8 cellular contexts compared by ENCODE assay signal in the genomic region with DNA sequence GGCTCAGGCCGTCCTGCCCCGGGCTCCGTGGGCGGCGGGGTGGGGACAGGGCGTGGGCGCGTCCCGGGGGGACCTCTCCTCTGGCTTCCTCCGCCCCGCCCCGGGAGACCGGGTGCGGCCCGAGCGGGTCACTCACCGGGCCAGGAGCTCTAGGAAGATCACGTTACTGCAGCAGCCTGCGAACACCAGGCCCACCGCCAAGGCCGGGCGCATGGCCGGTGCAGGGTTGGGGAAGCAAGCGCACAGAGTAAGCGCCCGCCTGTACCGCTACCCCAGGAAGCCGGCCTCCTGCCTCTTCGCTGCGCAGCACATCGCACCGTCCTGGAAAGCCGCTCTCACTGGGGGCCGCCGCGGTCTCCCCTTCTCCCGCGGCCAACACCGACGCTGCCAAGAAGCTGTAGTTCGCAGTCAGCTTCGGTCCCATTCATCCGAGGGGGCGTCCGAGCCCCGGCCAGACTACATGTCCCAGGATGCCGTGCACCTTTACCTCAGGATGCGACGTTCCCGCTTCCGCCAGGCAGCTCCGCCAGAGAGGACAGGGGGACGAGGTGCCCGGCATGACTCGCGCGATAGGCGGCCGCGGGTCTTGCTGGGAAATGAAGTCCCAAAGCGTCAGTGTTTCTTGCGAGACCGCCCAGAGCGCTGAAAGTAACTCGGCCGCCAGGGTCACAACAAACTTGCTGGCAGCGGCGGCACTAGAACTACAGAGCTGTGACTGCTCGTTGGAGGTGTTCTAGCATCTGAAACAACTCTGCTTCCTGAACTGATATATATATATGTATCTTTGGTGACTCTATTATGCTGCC. TPM values are rescaled to one million over a fixed set of nuclear protein-coding genes. Genes with fewer than 3 reads are reported as not detected.
DNase-seq lines count a peak whose midpoint lies in the region; ATAC-seq, FAIRE-seq and TF ChIP-seq lines count a peak whose summit lies in the region.

A gene with protein sequence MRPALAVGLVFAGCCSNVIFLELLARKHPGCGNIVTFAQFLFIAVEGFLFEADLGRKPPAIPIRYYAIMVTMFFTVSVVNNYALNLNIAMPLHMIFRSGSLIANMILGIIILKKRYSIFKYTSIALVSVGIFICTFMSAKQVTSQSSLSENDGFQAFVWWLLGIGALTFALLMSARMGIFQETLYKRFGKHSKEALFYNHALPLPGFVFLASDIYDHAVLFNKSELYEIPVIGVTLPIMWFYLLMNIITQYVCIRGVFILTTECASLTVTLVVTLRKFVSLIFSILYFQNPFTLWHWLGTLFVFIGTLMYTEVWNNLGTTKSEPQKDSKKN (minus strand): TSS at position 392 of the 806 bp plus-strand sequence. CDS start 179 bp downstream, at position 213.

- peak; percentile 77 for FAIRE-seq in keratinocyte (lab: Jason Lieb, UNC)

- peak; percentile 98 for ATAC-seq in GM19043 (IDR thresholded peaks at IDR 0.05; ENCODE audit: low read depth, unreplicated experiment)
- peak; percentile 99 for ATAC-seq in HG03378 (IDR thresholded peaks at IDR 0.05; ENCODE audit: unreplicated experiment)

- H3K4me1 ChIP-seq in keratinocyte (ENCODE audit: control insufficient read depth, extremely low read depth, insufficient read depth, low read length): peaks cover 13% of the 10 kb centered on the region

- peak within 1 kb of the TSS; percentile 88 for H3K4me2 ChIP-seq in keratinocyte (ENCODE audit: control insufficient read depth, extremely low read depth, insufficient read depth, low read depth, low read length)

- H4K20me1 ChIP-seq in keratinocyte (ENCODE audit: control insufficient read depth, extremely low read depth, insufficient read depth, low read length): no peaks in the 10 kb centered on the region

- peak in 2 of 3 experiments; percentile 23 to 32 for TF ChIP-seq CTCF in keratinocyte (optimal IDR thresholded peaks at IDR 0.05 in 1 of 3, IDR thresholded peaks at IDR 0.05 in 1 of 3, conservative IDR thresholded peaks at IDR 0.05 in 1 of 3; ENCODE audit: extremely low read depth in 1 of 3, insufficient read depth in 2 of 3, low read length in 3 of 3)

- H3K9me3 ChIP-seq in keratinocyte (ENCODE audit: control insufficient read depth, low read depth, low read length): no peaks in the 10 kb centered on the region

- peak within 1 kb of the TSS; percentile 57 to 95 (median 61) for H3K4me3 ChIP-seq in keratinocyte (ENCODE audit: control insufficient read depth in 2 of 3, extremely low read depth in 1 of 3, insufficient read depth in 2 of 3, low read depth in 1 of 3, low read length in 3 of 3)

- no peaks in the 10 kb centered on the region for H3K9me1 ChIP-seq in keratinocyte (ENCODE audit: control insufficient read depth, extremely low read depth, insufficient read depth, low read length)

- peak within 1 kb of the TSS; percentile 81 for H3K9ac ChIP-seq in keratinocyte (ENCODE audit: control insufficient read depth, extremely low read depth, insufficient read depth, low read length)

- H3K79me2 ChIP-seq in keratinocyte (ENCODE audit: control insufficient read depth, insufficient read depth, low read length): peaks cover 9% of the 10 kb centered on the region

- no peaks in the 10 kb centered on the region for H3K36me3 ChIP-seq in keratinocyte (ENCODE audit: control insufficient read depth in 2 of 2, extremely low read depth in 1 of 2, insufficient read depth in 2 of 2, low read length in 2 of 2)

- peak within 1 kb of the TSS; percentile 94 for H2AFZ ChIP-seq in keratinocyte (ENCODE audit: control insufficient read depth, low read length)

- H3K27me3 ChIP-seq in keratinocyte (ENCODE audit: control insufficient read depth, extremely low read depth, insufficient read depth, low read length): no peaks in the 10 kb centered on the region

- DNase-seq in Ammon's horn (ENCODE audit: low spot score) (peak; percentile 99), NCI-H460 (ENCODE audit: extremely low read depth, low read depth) (peak; percentile 96), cerebellum (ENCODE audit: low spot score) (peak; percentile 98), keratinocyte (ENCODE audit: low read depth, low spot score) (peak; percentile 54)
- DNase-seq in activated CD4-positive, CD25-positive, alpha-beta regulatory T cell treated with anti-CD3 and anti-CD28 coated beads, Interleukin-2, amount 50 U/mL, for 72 hours: peak; percentile 91
- peak; percentile 83 to 86 for DNase-seq in stimulated activated CD4-positive, alpha-beta T cell treated with anti-CD3 and anti-CD28 coated beads, Interleukin-15, amount 100 ng/mL, for 1 hour (ENCODE audit: low read depth in 1 of 2, low spot score in 1 of 2)

- dilution Hi-C loops in keratinocyte (cut with MboI; ENCODE audit: extremely low pct_ligation_motif_present, low sequenced_read_pairs): no loop called here

- H3K27ac ChIP-seq in keratinocyte (ENCODE audit: control insufficient read depth, insufficient read depth, low read length): peak within 1 kb of the TSS; percentile 55

RNA-seq across cellular contexts. Expression of the gene that starts here (rescaled TPM):
- total RNA-seq in NCI-H460 (2014; rRNA removed; shearing (Covaris generic)): 20.0 and 20.4 TPM in 2 replicates
- polyA plus RNA-seq in NCI-H460 (2014; cell fraction: nucleus; rRNA removed): 10.5 and 13.0 TPM in 2 replicates
- total RNA-seq in cerebellum: 24.3 TPM
- polyA plus RNA-seq in keratinocyte: 12.1 to 18.6 TPM (median 16.0 TPM) in 3 replicates
- 0.62 TPM for polyA plus RNA-seq in keratinocyte (2011; ENCODE audit: low read depth)
- 6.3 and 8.6 TPM in 2 replicates for polyA plus RNA-seq in keratinocyte (2011; cell fraction: cytosol; rRNA removed)
- 20.8 and 21.8 TPM in 2 replicates for polyA plus RNA-seq in keratinocyte (2011; cell fraction: nucleus; rRNA removed)
- polyA plus RNA-seq in keratinocyte (2012; ENCODE audit: low replicate concordance): 2.4 and 11.8 TPM in 2 replicates
- 17.0 to 33.5 TPM (median 26.4 TPM) in 3 replicates for polyA minus RNA-seq in keratinocyte
- polyA minus RNA-seq in keratinocyte (2011; cell fraction: cytosol; rRNA and poly(A)+ RNA removed): 15.7 TPM
- polyA minus RNA-seq in keratinocyte (2011; cell fraction: nucleus; rRNA and poly(A)+ RNA removed): 14.7 and 31.8 TPM in 2 replicates

Comparison
In these comparisons a context has a peak if more than half of its experiments do, and no peak if none do; other contexts are left out.
1. Peak in every context shown above with its lines: DNase-seq, ATAC-seq, H3K4me3 ChIP-seq and H3K27ac ChIP-seq.